ENCODE assay signal across 9 cellular contexts in genomic region chr5:68343421-68343826, GRCh38.
DNase-seq lines count a peak whose midpoint lies in the region; ATAC-seq and TF ChIP-seq lines count a peak whose summit lies in the region.
"Had no signal": no experiment of that assay in that cellular context is flagged by ENCODE, and none has a peak within 500 bp of the region (broad histone marks: within the 10 kb centered on the region; RNA-seq: fewer than 3 reads in every experiment).

No MANE protein-coding gene starts in this region.

- H2BK5ac ChIP-seq in neuronal stem cell (ENCODE audit: low read length) = no peak overlapping the region

- H3K27me3 ChIP-seq in neuronal stem cell (ENCODE audit: control insufficient read depth in 3 of 3, insufficient read depth in 3 of 3, low read depth in 1 of 3, low read length in 3 of 3) = no peaks in the 10 kb centered on the region
- H3K27me3 ChIP-seq: breast epithelium had no signal

- no peak overlapping the region for H3K14ac ChIP-seq in neuronal stem cell (ENCODE audit: low read length)

- no peaks in the 10 kb centered on the region for H3K79me1 ChIP-seq in neuronal stem cell (ENCODE audit: low read depth, low read length)

- TF ChIP-seq CTCF in GM10266 (IDR thresholded peaks at IDR 0.05; ENCODE audit: control insufficient read depth, insufficient read depth, low read depth, missing control alignments) (no peak), glutamatergic neuron (IDR thresholded peaks at IDR 0.05; ENCODE audit: partially characterized antibody, unreplicated experiment) (no peak)

- H4K91ac ChIP-seq in neuronal stem cell (ENCODE audit: low read depth, low read length, poor library complexity) = no peak overlapping the region

- H3K27ac ChIP-seq in neuronal stem cell (replicated peaks; ENCODE audit: low read length) = no peak overlapping the region

- no peak overlapping the region for H3K4me3 ChIP-seq in neuronal stem cell (ENCODE audit: low read length in 2 of 2)
- H3K4me3 ChIP-seq: breast epithelium had no signal

- no peaks in the 10 kb centered on the region for H3K36me3 ChIP-seq in neuronal stem cell (replicated peaks in 1 of 2; ENCODE audit: control insufficient read depth in 2 of 2, insufficient read depth in 2 of 2, low read length in 2 of 2)
- H3K36me3 ChIP-seq: breast epithelium had no signal

- H3K4ac ChIP-seq in neuronal stem cell (ENCODE audit: low read length) = no peak overlapping the region

- H3K9ac ChIP-seq in neuronal stem cell (ENCODE audit: low read depth, low read length, poor library complexity) = no peak overlapping the region

- H3K4me2 ChIP-seq in neuronal stem cell (ENCODE audit: insufficient read depth, low read length, poor library complexity, severe bottlenecking) = no peak overlapping the region

- H3K9me3 ChIP-seq in neuronal stem cell (replicated peaks in 1 of 2; ENCODE audit: control insufficient read depth in 2 of 2, insufficient read depth in 1 of 2, low read depth in 1 of 2, low read length in 2 of 2) = no peaks in the 10 kb centered on the region
- H3K9me3 ChIP-seq: breast epithelium had no signal

- peaks cover 8 to 11% of the 10 kb centered on the region in 2 donors for H3K4me1 ChIP-seq in neuronal stem cell (ENCODE audit: control insufficient read depth in 2 of 2, insufficient read depth in 1 of 2, low read depth in 1 of 2, low read length in 2 of 2)

- H3K9me3 Mint-ChIP-seq in glutamatergic neuron (ENCODE audit: unreplicated experiment) = no peaks in the 10 kb centered on the region

- H3K36me3 Mint-ChIP-seq in glutamatergic neuron (ENCODE audit: unreplicated experiment) = no peaks in the 10 kb centered on the region

- H2BK120ac ChIP-seq in neuronal stem cell (ENCODE audit: low read depth, low read length) = no peak overlapping the region

- H3K18ac ChIP-seq in neuronal stem cell (ENCODE audit: low read length) = no peak overlapping the region

- no peak overlapping the region for H3K23ac ChIP-seq in neuronal stem cell (ENCODE audit: low read depth, low read length, poor library complexity)

- no peak overlapping the region for H2BK15ac ChIP-seq in neuronal stem cell (ENCODE audit: low read length)

- H2AFZ ChIP-seq in neuronal stem cell (ENCODE audit: low read length) = no peak overlapping the region

- H2BK12ac ChIP-seq in neuronal stem cell (ENCODE audit: low read length) = no peak overlapping the region

- DNase-seq in GM10266 (ENCODE audit: extremely low spot score) = peak; percentile 47
- DNase-seq in NCI-H226 = peak; percentile 95
- DNase-seq in erythroblast (lab: John Stamatoyannopoulos, UW) = peak; percentile 78 to 82
- peak; percentile 97 for DNase-seq in renal cortical epithelial cell (ENCODE audit: low read depth)
- DNase-seq in mesenteric fat pad (ENCODE audit: low spot score) = no peak
- no peak for DNase-seq in glutamatergic neuron
- DNase-seq in neuronal stem cell (ENCODE audit: low spot score) = no peak

- H3K4me1 Mint-ChIP-seq in glutamatergic neuron (ENCODE audit: low read depth, unreplicated experiment) = no peaks in the 10 kb centered on the region

- no peak overlapping the region for H3K27ac Mint-ChIP-seq in glutamatergic neuron (ENCODE audit: unreplicated experiment)

- no peak overlapping the region for H3K4me3 Mint-ChIP-seq in glutamatergic neuron (ENCODE audit: unreplicated experiment)

- no CpG with 5 or more reads among the region's 5 CpGs for WGBS in neuronal stem cell (ENCODE audit: extremely low coverage in 2 of 2, insufficient read length in 2 of 2, insufficient replicate concordance in 1 of 2), 2 donors

- H2AK5ac ChIP-seq in neuronal stem cell (ENCODE audit: low read depth, low read length) = no peak overlapping the region

- peak; percentile 85 for ATAC-seq in GM21717 (IDR thresholded peaks at IDR 0.05; ENCODE audit: unreplicated experiment)

- peaks cover 2% of the 10 kb centered on the region for H3K27me3 Mint-ChIP-seq in glutamatergic neuron (ENCODE audit: unreplicated experiment)

- TF ChIP-seq POLR2A in erythroblast (IDR thresholded peaks at IDR 0.05; ENCODE audit: low read length) = no peak

- H4K8ac ChIP-seq in neuronal stem cell (ENCODE audit: low read depth, low read length) = no peak overlapping the region

Comparison
In these comparisons a context has a peak if more than half of its experiments do, and no peak if none do; other contexts are left out.
1. DNase-seq: peak in GM10266 (single experiment), NCI-H226 (single experiment), erythroblast (2 of 2) and renal cortical epithelial cell (single experiment); none in mesenteric fat pad (single experiment), glutamatergic neuron (single experiment) and neuronal stem cell (single experiment).